In genomic region chr19:6765738-6766356, GRCh38 we compare ENCODE assay signal across 9 cellular contexts. TPM values are rescaled to one million over a fixed set of nuclear protein-coding genes. Genes with fewer than 3 reads are reported as not detected.
DNase-seq lines count a peak whose midpoint lies in the region; ATAC-seq, FAIRE-seq and TF ChIP-seq lines count a peak whose summit lies in the region.
"Had no signal": no experiment of that assay in that cellular context is flagged by ENCODE, and none has a peak within 500 bp of the region (broad histone marks: within the 10 kb centered on the region; RNA-seq: fewer than 3 reads in every experiment).

No MANE protein-coding gene starts in this region.

- DNase-seq in Caco-2, result peak; percentile 91 to 96
- DNase-seq in MM.1S, result peak; percentile 85
- DNase-seq in MCF 10A (ENCODE audit: unreplicated experiment), result peak; percentile 88
- peak; percentile 93 for DNase-seq in mucosa of gallbladder (ENCODE audit: low spot score)
- DNase-seq in cortex of kidney (lab: John Stamatoyannopoulos, UW), result no peak
- DNase-seq in dedifferentiated amniotic fluid mesenchymal stem cell (ENCODE audit: extremely low spot score), result no peak
- DNase-seq in GM12892 (ENCODE audit: insufficient read length), result no peak

- CTCF ChIA-PET in Caco-2 (lab: Charles Lee), result interaction anchor here (0.5 to 1.6 kb wide), 4 partner anchors 13 to 78 kb away, joined by 3 to 7 read pairs (median 4); no protein-coding TSS in a partner anchor
- CTCF ChIA-PET in MCF 10A (lab: Yijun Ruan, JAX), result interaction anchor here (0.6 to 1.2 kb wide), 2 partner anchors 9 to 43 kb away, joined by 3 to 4 read pairs; no protein-coding TSS in a partner anchor

- no peaks in the 10 kb centered on the region for H3K9me2 ChIP-seq in MM.1S (replicated peaks; ENCODE audit: insufficient read depth, low read length)

- H3K9ac ChIP-seq in MM.1S (ENCODE audit: low read length), result peak overlapping the region; percentile 66; the same call in 1 of the 2 replicates

- no peak for TF ChIP-seq CTCF in Caco-2 (IDR thresholded peaks at IDR 0.05; ENCODE audit: insufficient read depth in 1 of 2, low read depth in 1 of 2, low read length in 1 of 2, severe bottlenecking in 1 of 2, unreplicated experiment in 1 of 2)
- TF ChIP-seq CTCF in MM.1S (IDR thresholded peaks at IDR 0.05; ENCODE audit: low read length), result no peak
- no peak for TF ChIP-seq CTCF in MCF 10A (IDR thresholded peaks at IDR 0.05; ENCODE audit: unreplicated experiment)

- intact Hi-C loops in Caco-2 (cut with micrococcal nuclease; ENCODE audit: unreplicated experiment) (loop anchor here (1.0 to 2.0 kb wide), 3 partner anchors 13 to 249 kb away; no protein-coding TSS in a partner anchor), MCF 10A (cut with micrococcal nuclease) (no loop called here)

- BruUV-seq in Caco-2 (replicated peaks; lab: Mats Ljungman, UMichigan) (no TSS peak), MCF 10A (replicated peaks; lab: Mats Ljungman, UMichigan) (no TSS peak)

- H3F3A ChIP-seq in MM.1S (ENCODE audit: insufficient read depth, low read length), result peaks cover 19% of the 10 kb centered on the region

- H3K4me3 Mint-ChIP-seq in Caco-2 (ENCODE audit: unreplicated experiment), result peak overlapping the region; percentile 80
- H3K4me3 Mint-ChIP-seq in MCF 10A (ENCODE audit: unreplicated experiment), result peak overlapping the region; percentile 76

- H3K9me3 ChIP-seq in Caco-2 (no peaks in the 10 kb centered on the region), MM.1S (replicated peaks; ENCODE audit: insufficient read depth, low read length) (no peaks in the 10 kb centered on the region)

- H3K27me3 ChIP-seq in Caco-2 (replicated peaks; ENCODE audit: control insufficient read depth, insufficient read depth, low read length) (no peaks in the 10 kb centered on the region), MM.1S (replicated peaks; ENCODE audit: insufficient read depth, low read length) (no peaks in the 10 kb centered on the region)

- H3K9me3 Mint-ChIP-seq in Caco-2 (ENCODE audit: unreplicated experiment) (no peaks in the 10 kb centered on the region), MCF 10A (ENCODE audit: unreplicated experiment) (no peaks in the 10 kb centered on the region)

- H3K4me1 Mint-ChIP-seq in Caco-2 (ENCODE audit: low read depth, unreplicated experiment), result peaks cover 10% of the 10 kb centered on the region
- peaks cover 10% of the 10 kb centered on the region for H3K4me1 Mint-ChIP-seq in MCF 10A (ENCODE audit: insufficient read depth, unreplicated experiment)

- H3K27me3 Mint-ChIP-seq in Caco-2 (ENCODE audit: insufficient read depth, unreplicated experiment) (no peaks in the 10 kb centered on the region), MCF 10A (ENCODE audit: insufficient read depth, unreplicated experiment) (no peaks in the 10 kb centered on the region)

- FAIRE-seq in GM12892 (lab: Jason Lieb, UNC), result no peak
- FAIRE-seq: colon had no signal

- H3K4me3 ChIP-seq in Caco-2 (ENCODE audit: low read depth, low read length) (peak overlapping the region; percentile 80), MM.1S (ENCODE audit: low read length) (peak overlapping the region; percentile 85)

- no peak for ATAC-seq in GM21619 (IDR thresholded peaks at IDR 0.05; ENCODE audit: unreplicated experiment)

- H3K27ac ChIP-seq in MM.1S (ENCODE audit: low read length), result peak overlapping the region; percentile 66

- H3K4me1 ChIP-seq in Caco-2 (peaks cover 13% of the 10 kb centered on the region), MM.1S (ENCODE audit: low read length) (peaks cover 18% of the 10 kb centered on the region)

- H2AFZ ChIP-seq in MM.1S (ENCODE audit: low read length), result no peak overlapping the region

- H4K20me1 ChIP-seq in MM.1S (ENCODE audit: insufficient read depth, low read length), result no peaks in the 10 kb centered on the region

- POLR2A ChIA-PET in Caco-2 (lab: Charles Lee) (interaction anchor here (0.9 to 1.9 kb wide), 2 partner anchors 13 to 28 kb away, joined by 3 to 13 read pairs; partner anchors contain the start of gene GPR108), MCF 10A (lab: Yijun Ruan, JAX) (interaction anchor here (0.6 to 4.9 kb wide), 12 partner anchors 9 to 98 kb away, joined by 3 to 88 read pairs (median 6); partner anchors contain the start of genes C3, GPR108 and TRIP10)

- peaks cover 48% of the 10 kb centered on the region for H3K79me2 ChIP-seq in MM.1S (ENCODE audit: low read length)

- H3K36me3 Mint-ChIP-seq in Caco-2 (ENCODE audit: insufficient read depth, unreplicated experiment) (peaks cover 43% of the 10 kb centered on the region), MCF 10A (ENCODE audit: insufficient read depth, unreplicated experiment) (peaks cover 28% of the 10 kb centered on the region)

- H3K36me3 ChIP-seq in Caco-2 (ENCODE audit: control insufficient read depth, insufficient read depth, low read length) (peaks cover 2% of the 10 kb centered on the region; the same call in 1 of the 2 replicates), MM.1S (replicated peaks; ENCODE audit: insufficient read depth, low read length) (no peaks in the 10 kb centered on the region)

- peak overlapping the region; percentile 93 for H3K4me2 ChIP-seq in MM.1S (ENCODE audit: low read depth, low read length)

- H3K27ac Mint-ChIP-seq in Caco-2 (ENCODE audit: unreplicated experiment) (peak overlapping the region; percentile 94), MCF 10A (ENCODE audit: low read depth, unreplicated experiment) (peak overlapping the region; percentile 74)

- no peak for TF ChIP-seq POLR2A in GM12892 (IDR thresholded peaks at IDR 0.05; ENCODE audit: low read depth, low read length)

RNA-seq across cellular contexts. Expression of gene SH2D3A, which starts 1.4 kb away (rescaled TPM):
- total RNA-seq in Caco-2 (2022) (20.5 and 24.5 TPM in 2 replicates), MCF 10A (2022) (28.5 and 76.7 TPM in 2 replicates), mucosa of gallbladder (28.2 TPM)
- 4.0 TPM for polyA plus RNA-seq in GM12892 (2012; ENCODE audit: missing spikeins)

RNA-seq across cellular contexts. Expression of gene VAV1, which starts 6.7 kb away (rescaled TPM):
- total RNA-seq in Caco-2 (2022), result not detected in 2 replicates
- total RNA-seq in MCF 10A (2022), result not detected in 2 replicates
- 12.7 TPM for total RNA-seq in mucosa of gallbladder
- 30.2 TPM for polyA plus RNA-seq in GM12892 (2012; ENCODE audit: missing spikeins)

RNA-seq across cellular contexts. Expression of gene TRIP10, which starts 26.4 kb away (rescaled TPM):
- total RNA-seq in Caco-2 (2022) (106 and 107 TPM in 2 replicates), MCF 10A (2022) (45.4 and 49.7 TPM in 2 replicates), mucosa of gallbladder (68.9 TPM)
- polyA plus RNA-seq in GM12892 (2012; ENCODE audit: missing spikeins), result 47.2 TPM

RNA-seq across cellular contexts. Expression of gene GPR108, which starts 28.5 kb away (rescaled TPM):
- total RNA-seq in Caco-2 (2022) (48.9 and 53.6 TPM in 2 replicates), MCF 10A (2022) (115 and 124 TPM in 2 replicates), mucosa of gallbladder (137 TPM)
- 31.2 TPM for polyA plus RNA-seq in GM12892 (2012; ENCODE audit: missing spikeins)

RNA-seq across cellular contexts. Expression of gene C3, which starts 45.4 kb away (rescaled TPM):
- total RNA-seq in Caco-2 (2022) (19.3 and 21.7 TPM in 2 replicates), MCF 10A (2022) (842 and 872 TPM in 2 replicates), mucosa of gallbladder (486 TPM)
- polyA plus RNA-seq in GM12892 (2012; ENCODE audit: missing spikeins), result 1.4 TPM

Comparison
In these comparisons a context has a peak if more than half of its experiments do, and no peak if none do; other contexts are left out.
1. DNase-seq: peak in Caco-2 (2 of 2), MM.1S (single experiment), MCF 10A (single experiment) and mucosa of gallbladder (single experiment); none in cortex of kidney (single experiment), dedifferentiated amniotic fluid mesenchymal stem cell (single experiment) and GM12892 (single experiment).
2. RNA of gene VAV1, which starts 6.7 kb away (total RNA-seq): 12.7 TPM in mucosa of gallbladder (single experiment); not detected in MCF 10A and not detected in Caco-2; every median in the first group is over 10 times any median in the second.